ENCODE assay signal across 13 cellular contexts in genomic region chr17:44216674-44217073, GRCh38. TPM values are rescaled to one million over a fixed set of nuclear protein-coding genes. Genes with fewer than 3 reads are reported as not detected.
DNase-seq lines count a peak whose midpoint lies in the region; ATAC-seq, FAIRE-seq and TF ChIP-seq lines count a peak whose summit lies in the region.
"Had no signal": no experiment of that assay in that cellular context is flagged by ENCODE, and none has a peak within 500 bp of the region (broad histone marks: within the 10 kb centered on the region; RNA-seq: fewer than 3 reads in every experiment).

No MANE protein-coding gene starts in this region.

- H3K4me3 Mint-ChIP-seq in activated naive CD4-positive, alpha-beta T cell treated with anti-CD3 and anti-CD28 coated beads, Interleukin-2, amount 10 ng/mL, durations not matched to agents 7 days and 5 days, result peak overlapping the region; percentile 88
- peak overlapping the region; percentile 55 to 70 for H3K4me3 Mint-ChIP-seq in effector memory CD8-positive, alpha-beta T cell

- 62 to 70% methylated on average over 5 of the region's 5 CpGs for WGBS in tibial nerve, 2 donors

- H3K27ac ChIP-seq in RWPE1 (peak overlapping the region; percentile 14; the same call in 1 of the 2 replicates), tibial nerve (peak overlapping the region in 3 of 4 donors; percentile 5 to 99 (median 96)), foreskin keratinocyte (no peak overlapping the region)

- peaks cover 56% of the 10 kb centered on the region for H3K36me3 Mint-ChIP-seq in activated naive CD4-positive, alpha-beta T cell treated with anti-CD3 and anti-CD28 coated beads, Interleukin-2, amount 10 ng/mL, durations not matched to agents 7 days and 5 days
- peaks cover 66% of the 10 kb centered on the region for H3K36me3 Mint-ChIP-seq in effector memory CD8-positive, alpha-beta T cell (ENCODE audit: insufficient read depth)

- peak; percentile 33 for DNase-seq in activated naive CD4-positive, alpha-beta T cell treated with anti-CD3 and anti-CD28 coated beads, Interleukin-2, amount 10 ng/mL, durations not matched to agents 7 days and 5 days
- DNase-seq in activated naive CD4-positive, alpha-beta T cell treated with anti-CD3 and anti-CD28 coated beads, Interleukin-2, amount 50 U/mL, for 16 hours, result no peak
- DNase-seq in RWPE1 (ENCODE audit: low spot score), result no peak
- DNase-seq in effector memory CD8-positive, alpha-beta T cell, result no peak
- DNase-seq in tibial nerve (ENCODE audit: low spot score in 2 of 2), result no peak
- DNase-seq in GM19238 (ENCODE audit: insufficient read length, low spot score), result no peak
- no peak for DNase-seq in foreskin keratinocyte
- DNase-seq in urothelium cell line (ENCODE audit: low spot score), result no peak
- DNase-seq: AML-193, hippocampal formation, NCI-H510A treated with DMSO at 0.1 percent for 48 hours, stomach had no signal

- H3K4me1 ChIP-seq in tibial nerve, result peaks cover 4 to 52% (median 21%) of the 10 kb centered on the region in 4 donors
- peaks cover 5% of the 10 kb centered on the region for H3K4me1 ChIP-seq in foreskin keratinocyte

- ATAC-seq in effector memory CD8-positive, alpha-beta T cell (replicated peaks), result no peak
- no peak for ATAC-seq in foreskin keratinocyte

- no peak for TF ChIP-seq POLR2A in tibial nerve (IDR thresholded peaks at IDR 0.05)

- TF ChIP-seq CTCF in RWPE1 (conservative IDR thresholded peaks at IDR 0.05; ENCODE audit: low read depth) (no peak), tibial nerve (IDR thresholded peaks at IDR 0.05) (no peak), foreskin keratinocyte (conservative IDR thresholded peaks at IDR 0.05) (no peak)

- H3K9me3 ChIP-seq in tibial nerve, result no peaks in the 10 kb centered on the region
- H3K9me3 ChIP-seq: stomach had no signal

- H3K27me3 ChIP-seq in tibial nerve (no peaks in the 10 kb centered on the region), foreskin keratinocyte (no peaks in the 10 kb centered on the region)
- H3K27me3 ChIP-seq: stomach had no signal

- POLR2A ChIA-PET in RWPE1 (lab: Yijun Ruan, JAX; ENCODE audit: low non-redundant PET), result interaction anchor here (1.3 kb wide), 1 partner anchor 108 kb away, joined by 3 read pairs; the partner anchor contains the start of gene SLC25A39

- H3K27ac Mint-ChIP-seq in activated naive CD4-positive, alpha-beta T cell treated with anti-CD3 and anti-CD28 coated beads, Interleukin-2, amount 10 ng/mL, durations not matched to agents 7 days and 5 days, result peak overlapping the region; percentile 88
- H3K27ac Mint-ChIP-seq in effector memory CD8-positive, alpha-beta T cell, result peak overlapping the region in 1 of 2 donors; percentile 89

- peaks cover 0 to 49% (median 16%) of the 10 kb centered on the region in 3 donors for H3K36me3 ChIP-seq in tibial nerve

- no peak for TF ChIP-seq EP300 in tibial nerve (IDR thresholded peaks at IDR 0.05)

- H3K27me3 Mint-ChIP-seq in activated naive CD4-positive, alpha-beta T cell treated with anti-CD3 and anti-CD28 coated beads, Interleukin-2, amount 10 ng/mL, durations not matched to agents 7 days and 5 days, result peaks cover 5% of the 10 kb centered on the region
- H3K27me3 Mint-ChIP-seq in effector memory CD8-positive, alpha-beta T cell, result no peaks in the 10 kb centered on the region

- H3K9me3 Mint-ChIP-seq in activated naive CD4-positive, alpha-beta T cell treated with anti-CD3 and anti-CD28 coated beads, Interleukin-2, amount 10 ng/mL, durations not matched to agents 7 days and 5 days, result no peaks in the 10 kb centered on the region
- H3K9me3 Mint-ChIP-seq in effector memory CD8-positive, alpha-beta T cell, result no peaks in the 10 kb centered on the region

- CTCF ChIA-PET in activated naive CD4-positive, alpha-beta T cell treated with anti-CD3 and anti-CD28 coated beads, Interleukin-2, amount 10 ng/mL, durations not matched to agents 7 days and 5 days (lab: Charles Lee), result interaction anchor here (1.1 to 3.1 kb wide), 8 partner anchors 10 to 135 kb away, joined by 3 to 23 read pairs (median 7); partner anchors contain the start of genes ATXN7L3 and GRN
- CTCF ChIA-PET in RWPE1 (lab: Yijun Ruan, JAX), result interaction anchor here (0.6 to 1.2 kb wide), 3 partner anchors 11 to 134 kb away, joined by 3 to 10 read pairs (median 6); no protein-coding TSS in a partner anchor

- peaks cover 48% of the 10 kb centered on the region for H3K4me1 Mint-ChIP-seq in activated naive CD4-positive, alpha-beta T cell treated with anti-CD3 and anti-CD28 coated beads, Interleukin-2, amount 10 ng/mL, durations not matched to agents 7 days and 5 days
- peaks cover 31 to 46% of the 10 kb centered on the region in 2 donors for H3K4me1 Mint-ChIP-seq in effector memory CD8-positive, alpha-beta T cell (ENCODE audit: low read depth in 2 of 2)

- H3K4me3 ChIP-seq in tibial nerve, result no peak overlapping the region

- FAIRE-seq in urothelium cell line (lab: Jason Lieb, UNC), result no peak

RNA-seq across cellular contexts. Expression of gene UBTF, which starts 2.8 kb away (rescaled TPM):
- total RNA-seq in tibial nerve (10 to 100 TPM; 65.7 to 71.9 (median 69.3) TPM), foreskin keratinocyte (49.8 and 56.0 TPM in 2 replicates)
- 28.8 and 32.1 TPM in 2 replicates for polyA plus RNA-seq in foreskin keratinocyte

RNA-seq across cellular contexts. Expression of gene ATXN7L3, which starts 17.0 kb away (rescaled TPM):
- total RNA-seq in tibial nerve (10 to 100 TPM; 40.9 to 60.4 (median 52.7) TPM), foreskin keratinocyte (43.5 and 45.3 TPM in 2 replicates)
- polyA plus RNA-seq in foreskin keratinocyte, result 26.6 and 28.7 TPM in 2 replicates

RNA-seq across cellular contexts. Expression of gene TMUB2, which starts 29.9 kb away (rescaled TPM):
- total RNA-seq in tibial nerve, result 10 to 100 TPM; 28.6 to 41.2 (median 35.6) TPM
- total RNA-seq in foreskin keratinocyte, result 20.3 and 20.4 TPM in 2 replicates
- polyA plus RNA-seq in foreskin keratinocyte, result 23.7 and 25.7 TPM in 2 replicates

RNA-seq across cellular contexts. Expression of gene ASB16, which starts 46.2 kb away (rescaled TPM):
- total RNA-seq in tibial nerve, result 1 to 10 TPM in 1 of 4 donors, not detected in 3; 2.7 TPM
- not detected in 2 replicates for total RNA-seq in foreskin keratinocyte
- not detected in 2 replicates for polyA plus RNA-seq in foreskin keratinocyte

RNA-seq across cellular contexts. Expression of gene SLC4A1, which starts 51.3 kb away (rescaled TPM):
- under 1 TPM in 1 of 4 donors, not detected in 3; 0.21 TPM for total RNA-seq in tibial nerve
- not detected in 2 replicates for total RNA-seq in foreskin keratinocyte
- not detected in 2 replicates for polyA plus RNA-seq in foreskin keratinocyte
- total RNA-seq: T-helper 2 cell treated with Interferon-gamma antibody and Interleukin-4, amounts not matched to agents 100 ng/mL and 5 ng/mL, for 36 hours had no signal
- polyA plus RNA-seq: stomach had no signal
